ENCODE assay signal across 17 cellular contexts in genomic region chr7:132966731-132967130, GRCh38.
"Had no signal": no experiment of that assay in that cellular context is flagged by ENCODE, and none has a peak within 500 bp of the region (broad histone marks: within the 10 kb centered on the region; RNA-seq: fewer than 3 reads in every experiment).

No MANE protein-coding gene starts in this region.

- H3K27ac ChIP-seq: ascending aorta, colonic mucosa, thyroid gland had no signal

- H3K36me3 ChIP-seq: ascending aorta, colonic mucosa, thyroid gland had no signal

- ATAC-seq: naive thymus-derived CD4-positive, alpha-beta T cell; right cardiac atrium; stimulated activated effector memory CD8-positive, alpha-beta T cell treated with anti-CD3 and anti-CD28 coated beads, Interleukin-12 subunit alpha, Interleukin-12 subunit beta, amount 100 ng/mL, for 72 hours had no signal

- H3K9me3 ChIP-seq: ascending aorta, colonic mucosa, thyroid gland had no signal

- H3K4me3 ChIP-seq: ascending aorta, colonic mucosa, lung, thyroid gland had no signal

- DNase-seq: activated CD4-positive, alpha-beta memory T cell treated with anti-CD3 and anti-CD28 coated beads, Interleukin-2, amount 10 ng/mL, durations not matched to agents 7 days and 5 days; activated CD4-positive, alpha-beta T cell treated with anti-CD3 and anti-CD28 coated beads for 1 hour; activated gamma-delta T cell treated with Interleukin-2 at 50 U/mL for 16 hours; activated naive CD8-positive, alpha-beta T cell treated with anti-CD3 and anti-CD28 coated beads for 36 hours; activated T-cell treated with anti-CD3 and anti-CD28 coated beads, Interleukin-2, amount 50 U/mL, for 48 hours; caudate nucleus; colonic mucosa; effector CD4-positive, alpha-beta T cell; naive thymus-derived CD4-positive, alpha-beta T cell; right cardiac atrium; T-helper 9 cell; thyroid gland had no signal

- H3K4me1 ChIP-seq: ascending aorta, colonic mucosa, thyroid gland had no signal

- H3K27me3 ChIP-seq: ascending aorta, colonic mucosa, thyroid gland had no signal

- FAIRE-seq: endothelial cell of umbilical vein, urothelium cell line had no signal
